ENCODE assay signal across 17 cellular contexts in genomic region chr16:15980329-15980728, GRCh38. TPM values are rescaled to one million over a fixed set of nuclear protein-coding genes. Genes with fewer than 3 reads are reported as not detected.
A peak's percentile ranks its signal among the peaks of the same experiment; 100 is the strongest.
DNase-seq lines count a peak whose midpoint lies in the region; ATAC-seq and TF ChIP-seq lines count a peak whose summit lies in the region.
"Had no signal": no experiment of that assay in that cellular context is flagged by ENCODE, and none has a peak within 500 bp of the region (broad histone marks: within the 10 kb centered on the region; RNA-seq: fewer than 3 reads in every experiment).

No MANE protein-coding gene starts in this region.

- POLR2A ChIA-PET in MCF 10A (lab: Yijun Ruan, JAX), result no interaction called here

- H3K9me3 Mint-ChIP-seq in MCF 10A (ENCODE audit: unreplicated experiment) (peaks cover 8% of the 10 kb centered on the region), glutamatergic neuron (ENCODE audit: unreplicated experiment) (peaks cover 17% of the 10 kb centered on the region)

- TF ChIP-seq CTCF in MCF 10A (IDR thresholded peaks at IDR 0.05; ENCODE audit: unreplicated experiment) (no peak), mammary epithelial cell (conservative IDR thresholded peaks at IDR 0.05 in 1 of 2, IDR thresholded peaks at IDR 0.05 in 1 of 2; ENCODE audit: extremely low read depth in 1 of 2, insufficient read depth in 1 of 2, low read depth in 1 of 2, low read length in 2 of 2) (no peak), ascending aorta (IDR thresholded peaks at IDR 0.05) (no peak), osteoblast (IDR thresholded peaks at IDR 0.05; ENCODE audit: extremely low read depth, low read depth, low read length) (no peak), glutamatergic neuron (IDR thresholded peaks at IDR 0.05; ENCODE audit: partially characterized antibody, unreplicated experiment) (no peak)

- in situ Hi-C loops in mammary epithelial cell (cut with MboI; ENCODE audit: low sequenced_read_pairs in 2 of 2), result no loop called here

- H4K20me1 ChIP-seq in mammary epithelial cell (ENCODE audit: insufficient read depth, low read length), result no peaks in the 10 kb centered on the region
- peaks cover 9% of the 10 kb centered on the region for H4K20me1 ChIP-seq in osteoblast (ENCODE audit: insufficient read depth, low read length)

- no peaks in the 10 kb centered on the region for H3K4me1 ChIP-seq in mammary epithelial cell (ENCODE audit: insufficient read depth, low read length)
- peaks cover 33 to 63% of the 10 kb centered on the region in 2 donors for H3K4me1 ChIP-seq in ascending aorta
- H3K4me1 ChIP-seq in osteoblast (ENCODE audit: insufficient read depth, low read length), result peaks cover 42% of the 10 kb centered on the region
- H3K4me1 ChIP-seq: HAP-1, SJCRH30 had no signal

- H3K27ac Mint-ChIP-seq in MCF 10A (ENCODE audit: low read depth, unreplicated experiment) (peak overlapping the region; percentile 33), glutamatergic neuron (ENCODE audit: unreplicated experiment) (no peak overlapping the region)

- intact Hi-C loops in MCF 10A (cut with micrococcal nuclease), result no loop called here
- intact Hi-C loops in mammary epithelial cell (cut with micrococcal nuclease), result no loop called here
- intact Hi-C loops in ascending aorta (cut with DNase I), result no loop called here

- WGBS in mammary epithelial cell (ENCODE audit: low coverage, missing lambda C conversion rate), result 100% methylated on average over 3 of the region's 3 CpGs

- no peak overlapping the region for H3K9ac ChIP-seq in mammary epithelial cell (ENCODE audit: insufficient read depth, low read length)

- H3K4me2 ChIP-seq in mammary epithelial cell (ENCODE audit: insufficient read depth, low read depth, low read length) (no peak overlapping the region), osteoblast (ENCODE audit: insufficient read depth, low read length) (no peak overlapping the region)

- H3K27ac ChIP-seq in mammary epithelial cell (ENCODE audit: insufficient read depth, low read depth, low read length) (no peak overlapping the region), ascending aorta (peak overlapping the region; percentile 94 to 97), osteoblast (ENCODE audit: low read depth, low read length) (peak overlapping the region; percentile 53)
- H3K27ac ChIP-seq: C4-2B, SJCRH30 had no signal

- H2AFZ ChIP-seq in mammary epithelial cell (ENCODE audit: low read depth, low read length) (no peak overlapping the region), osteoblast (ENCODE audit: low read length) (no peak overlapping the region)

- H3K36me3 ChIP-seq in mammary epithelial cell (ENCODE audit: insufficient read depth, low read length) (peaks cover 4% of the 10 kb centered on the region), ascending aorta (no peaks in the 10 kb centered on the region), osteoblast (ENCODE audit: insufficient read depth, low read length) (no peaks in the 10 kb centered on the region)

- H3K4me1 Mint-ChIP-seq in MCF 10A (ENCODE audit: insufficient read depth, unreplicated experiment), result peaks cover 16% of the 10 kb centered on the region
- peaks cover 7% of the 10 kb centered on the region for H3K4me1 Mint-ChIP-seq in glutamatergic neuron (ENCODE audit: low read depth, unreplicated experiment)

- no peak overlapping the region for H3K4me3 Mint-ChIP-seq in MCF 10A (ENCODE audit: unreplicated experiment)
- H3K4me3 Mint-ChIP-seq in glutamatergic neuron (ENCODE audit: unreplicated experiment), result no peak overlapping the region

- CTCF ChIA-PET in MCF 10A (lab: Yijun Ruan, JAX), result interaction anchor here (0.7 kb wide), 1 partner anchor 49 kb away, joined by 3 read pairs; no protein-coding TSS in a partner anchor
- CTCF ChIA-PET in mammary epithelial cell (lab: Charles Lee; ENCODE audit: low non-redundant PET), result no interaction called here

- peaks cover 94% of the 10 kb centered on the region for H3K79me2 ChIP-seq in mammary epithelial cell (ENCODE audit: insufficient read depth, low read length)
- H3K79me2 ChIP-seq in osteoblast (ENCODE audit: insufficient read depth, low read length), result peaks cover 93% of the 10 kb centered on the region

- no peak for ATAC-seq in GM19467 (IDR thresholded peaks at IDR 0.05; ENCODE audit: unreplicated experiment)
- ATAC-seq in esophagus mucosa, result no peak

- H3K9me3 ChIP-seq in mammary epithelial cell (replicated peaks; ENCODE audit: insufficient read depth, low read length) (peaks cover 20% of the 10 kb centered on the region), ascending aorta (no peaks in the 10 kb centered on the region), osteoblast (ENCODE audit: low read depth, low read length) (no peaks in the 10 kb centered on the region)

- H3K27me3 Mint-ChIP-seq in MCF 10A (ENCODE audit: insufficient read depth, unreplicated experiment), result no peaks in the 10 kb centered on the region
- H3K27me3 Mint-ChIP-seq in glutamatergic neuron (ENCODE audit: unreplicated experiment), result peaks cover 2% of the 10 kb centered on the region

- H3K4me3 ChIP-seq in mammary epithelial cell (replicated peaks in 1 of 3; ENCODE audit: insufficient read depth in 1 of 3, low read depth in 2 of 3, low read length in 3 of 3) (no peak overlapping the region), ascending aorta (no peak overlapping the region), osteoblast (ENCODE audit: insufficient read depth, low read length) (no peak overlapping the region)
- H3K4me3 ChIP-seq: HAP-1, SJCRH30 had no signal

- no peak for DNase-seq in MCF 10A (ENCODE audit: unreplicated experiment)
- DNase-seq in mammary epithelial cell, result no peak
- no peak for DNase-seq in ascending aorta (ENCODE audit: low spot score in 2 of 2)
- no peak for DNase-seq in osteoblast (ENCODE audit: insufficient read length, low spot score, missing footprints)
- DNase-seq in glutamatergic neuron, result no peak
- DNase-seq in DMS153 (lab: John Stamatoyannopoulos, UW), result no peak
- DNase-seq: 8988T, Kasumi-1, NCI-H187 treated with DMSO at 0.1 percent for 48 hours, NCI-H2171, NCI-H510A, RPMI8226, SJCRH30 had no signal

- H3K36me3 Mint-ChIP-seq in MCF 10A (ENCODE audit: insufficient read depth, unreplicated experiment), result peaks cover 24% of the 10 kb centered on the region
- peaks cover 35% of the 10 kb centered on the region for H3K36me3 Mint-ChIP-seq in glutamatergic neuron (ENCODE audit: unreplicated experiment)

- dilution Hi-C loops in mammary epithelial cell (cut with HindIII; ENCODE audit: low sequenced_read_pairs), result no loop called here

- no TSS peak for BruUV-seq in MCF 10A (replicated peaks; lab: Mats Ljungman, UMichigan)
- BruUV-seq in mammary epithelial cell (replicated peaks; lab: Mats Ljungman, UMichigan), result no TSS peak

- no peaks in the 10 kb centered on the region for H3K27me3 ChIP-seq in mammary epithelial cell (ENCODE audit: insufficient read depth, low read length)
- H3K27me3 ChIP-seq in ascending aorta, result no peaks in the 10 kb centered on the region
- H3K27me3 ChIP-seq in osteoblast (ENCODE audit: insufficient read depth, low read length), result no peaks in the 10 kb centered on the region
- H3K27me3 ChIP-seq: SJCRH30 had no signal

RNA-seq across cellular contexts. Expression of gene ABCC1, which starts 30.9 kb away (rescaled TPM):
- total RNA-seq in MCF 10A (2022), result 72.5 and 95.3 TPM in 2 replicates
- total RNA-seq in mammary epithelial cell, result 10 to 100 TPM; 45.5 to 47.2 TPM
- 25.3 TPM for polyA plus RNA-seq in mammary epithelial cell
- 137 TPM for polyA minus RNA-seq in mammary epithelial cell
- 144 TPM for total RNA-seq in ascending aorta
- total RNA-seq in osteoblast, result 33.7 and 37.7 TPM in 2 replicates
- 29.9 TPM for total RNA-seq in glutamatergic neuron (ENCODE audit: unreplicated experiment)
- 33.9 TPM for total RNA-seq in esophagus mucosa
